Comparison of ENCODE assay signal across 8 cellular contexts in the genomic region with DNA sequence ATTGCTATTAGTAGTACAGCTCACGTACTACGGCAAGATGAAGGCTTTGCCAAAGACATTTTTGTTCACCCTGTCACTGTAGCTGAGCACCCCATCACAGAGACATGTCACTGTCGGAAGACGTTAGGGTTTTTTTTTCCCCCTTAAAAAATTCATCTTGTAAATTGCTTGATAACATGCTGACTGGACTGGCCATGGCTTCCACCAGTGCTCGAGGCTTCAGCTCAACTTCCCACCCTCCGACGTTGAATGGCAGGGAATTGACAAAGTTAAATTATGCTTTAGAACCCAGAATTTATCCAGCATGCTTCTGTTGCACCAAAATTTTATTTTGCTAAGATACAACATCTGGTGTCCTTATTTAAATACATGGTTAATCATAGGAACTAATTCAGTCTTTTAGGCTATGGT. TPM values are rescaled to one million over a fixed set of nuclear protein-coding genes. Genes with fewer than 3 reads are reported as not detected.
DNase-seq lines count a peak whose midpoint lies in the region; ATAC-seq and TF ChIP-seq lines count a peak whose summit lies in the region.

No MANE protein-coding gene starts in this region.

- H3K9me3 Mint-ChIP-seq in progenitor cell of endocrine pancreas (ENCODE audit: low read depth): no peaks in the 10 kb centered on the region

- H3K27ac Mint-ChIP-seq in progenitor cell of endocrine pancreas: peak overlapping the region; percentile 98

- TF ChIP-seq POLR2A in NB4 (IDR thresholded peaks at IDR 0.05; ENCODE audit: extremely low read depth, insufficient read length): no peak

- H3K4me3 ChIP-seq in GM12864 (ENCODE audit: low read depth, low read length) (peak overlapping the region; percentile 58), NB4 (ENCODE audit: low read depth, low read length) (peak overlapping the region; percentile 70), epithelial cell of esophagus (ENCODE audit: low read length) (peak overlapping the region; percentile 57)

- peaks cover 19% of the 10 kb centered on the region for H3K4me1 Mint-ChIP-seq in progenitor cell of endocrine pancreas (ENCODE audit: low read depth)

- H3K4me3 Mint-ChIP-seq in progenitor cell of endocrine pancreas (ENCODE audit: low read depth): peak overlapping the region; percentile 80

- no peak for DNase-seq in GM12864 (ENCODE audit: low read depth)
- DNase-seq in NB4 (ENCODE audit: low read depth): no peak
- DNase-seq in epithelial cell of esophagus (ENCODE audit: low read depth): no peak
- DNase-seq in progenitor cell of endocrine pancreas (ENCODE audit: low spot score, unreplicated experiment): no peak
- no peak for DNase-seq in NCI-H2227 (lab: John Stamatoyannopoulos, UW; ENCODE audit: unreplicated experiment)

- H3K27me3 Mint-ChIP-seq in progenitor cell of endocrine pancreas: no peaks in the 10 kb centered on the region

- no peaks in the 10 kb centered on the region for H3K36me3 Mint-ChIP-seq in progenitor cell of endocrine pancreas (ENCODE audit: insufficient read depth)

- TF ChIP-seq CTCF in GM12864 (IDR thresholded peaks at IDR 0.05; ENCODE audit: low read depth, low read length, missing control alignments) (no peak), NB4 (IDR thresholded peaks at IDR 0.05; ENCODE audit: low read depth, low read length) (no peak), epithelial cell of esophagus (IDR thresholded peaks at IDR 0.05; ENCODE audit: insufficient read depth, low read depth, low read length, missing control alignments) (no peak), progenitor cell of endocrine pancreas (IDR thresholded peaks at IDR 0.05; ENCODE audit: unreplicated experiment) (no peak)

- ATAC-seq in GM18502 (IDR thresholded peaks at IDR 0.05; ENCODE audit: poor library complexity, unreplicated experiment) (no peak), HG02840 (IDR thresholded peaks at IDR 0.05; ENCODE audit: low FRiP score, unreplicated experiment) (no peak), GM18867 (IDR thresholded peaks at IDR 0.05; ENCODE audit: unreplicated experiment) (no peak)

RNA-seq across cellular contexts. Expression of gene OTUD4, which starts 0.7 kb away (rescaled TPM):
- total RNA-seq in progenitor cell of endocrine pancreas: 40.8 and 41.8 TPM in 2 replicates
